ENCODE assay signal across 30 cellular contexts in genomic region chr5:176171171-176171760, GRCh38.
"Had no signal": no experiment of that assay in that cellular context is flagged by ENCODE, and none has a peak within 500 bp of the region (broad histone marks: within the 10 kb centered on the region; RNA-seq: fewer than 3 reads in every experiment).

No MANE protein-coding gene starts in this region.

- H3K27ac ChIP-seq: brain microvascular endothelial cell, RWPE1, WERI-Rb-1 had no signal

- H3K27me3 ChIP-seq: brain microvascular endothelial cell had no signal

- DNase-seq: activated CD4-positive, alpha-beta T cell treated with anti-CD3 and anti-CD28 coated beads, Interleukin-2, amount 10 ng/mL, durations not matched to agents 24 days and 14 days; activated CD4-positive, alpha-beta T cell treated with anti-CD3 and anti-CD28 coated beads, Interleukin-2, amount 50 U/mL, for 4 hours; activated effector memory CD4-positive, alpha-beta T cell treated with anti-CD3 and anti-CD28 coated beads, Interleukin-2, amount 50 U/mL, for 16 hours; activated naive CD4-positive, alpha-beta T cell; activated naive CD4-positive, alpha-beta T cell treated with anti-CD3 and anti-CD28 coated beads, Interleukin-2, amount 50 U/mL, for 16 hours; activated naive CD8-positive, alpha-beta T cell treated with anti-CD3 and anti-CD28 coated beads for 36 hours; activated T-cell treated with anti-CD3 and anti-CD28 coated beads, Interleukin-2, amount 50 U/mL, for 1 hour; activated T-cell treated with anti-CD3 and anti-CD28 coated beads, Interleukin-2, amount 50 U/mL, for 72 hours; amniotic stem cell; aorta; brain microvascular endothelial cell; central memory CD4-positive, alpha-beta T cell; Karpas-422; KBM-7; NCI-H1105; NCI-H1417 treated with DMSO at 0.1 percent for 48 hours; NCI-H187 treated with DMSO at 0.1 percent for 48 hours; NCI-H2081; NCI-H226; NCI-H446 treated with DMSO at 0.1 percent for 48 hours; NCI-H524; NCI-H69; NK-92 treated with Interleukin-12 subunit alpha and Interleukin-12 subunit beta, amount 100 ng/mL, for 24 hours; PC-3; SW 1271; T-helper 1 cell; T1000; WERI-Rb-1 had no signal

- H3K36me3 ChIP-seq: brain microvascular endothelial cell, WERI-Rb-1 had no signal

- ATAC-seq: PC-3, Right ventricle myocardium inferior had no signal
